13 cellular contexts compared by ENCODE assay signal in genomic region chr19:11204943-11205349, GRCh38. TPM values are rescaled to one million over a fixed set of nuclear protein-coding genes. Genes with fewer than 3 reads are reported as not detected.
DNase-seq lines count a peak whose midpoint lies in the region; ATAC-seq, FAIRE-seq and TF ChIP-seq lines count a peak whose summit lies in the region.
"Had no signal": no experiment of that assay in that cellular context is flagged by ENCODE, and none has a peak within 500 bp of the region (broad histone marks: within the 10 kb centered on the region; RNA-seq: fewer than 3 reads in every experiment).

No MANE protein-coding gene starts in this region.

- peak; percentile 72; the same call in 1 of the 2 replicates for TF ChIP-seq EP300 in Ishikawa (IDR thresholded peaks at IDR 0.05; ENCODE audit: borderline replicate concordance)

- ATAC-seq in GM21447 (IDR thresholded peaks at IDR 0.05; ENCODE audit: unreplicated experiment) = no peak
- ATAC-seq in activated T-cell treated with anti-CD3 and anti-CD28 coated beads, Interleukin-2, amount 50 U/mL, for 4 hours = no peak
- ATAC-seq: activated T-helper 17 cell treated with anti-CD3 and anti-CD28 coated beads, Interleukin-2, amount 50 U/mL, for 72 hours had no signal

- H3K4me3 ChIP-seq in tibial artery = no peak overlapping the region
- H3K4me3 ChIP-seq: cardiac muscle cell, pancreas had no signal

- no peaks in the 10 kb centered on the region for H3K27me3 ChIP-seq in tibial artery
- H3K27me3 ChIP-seq: cardiac muscle cell, pancreas had no signal

- H3K9me3 ChIP-seq in tibial artery = no peaks in the 10 kb centered on the region
- H3K9me3 ChIP-seq: pancreas had no signal

- no peaks in the 10 kb centered on the region for H3K36me3 Mint-ChIP-seq in activated T-cell treated with anti-CD3 and anti-CD28 coated beads, Interleukin-2, amount 50 U/mL, for 4 hours (ENCODE audit: insufficient read depth)

- H3K36me3 ChIP-seq in tibial artery = peaks cover 0 to 37% (median 10%) of the 10 kb centered on the region in 3 donors
- H3K36me3 ChIP-seq: cardiac muscle cell, pancreas had no signal

- no peak for TF ChIP-seq POLR2A in H54 (IDR thresholded peaks at IDR 0.05; ENCODE audit: low read depth, low read length)

- TF ChIP-seq RAD21 in Ishikawa (IDR thresholded peaks at IDR 0.05; ENCODE audit: low read depth) = no peak

- peak overlapping the region; percentile 94 to 98 for H3K27ac ChIP-seq in tibial artery
- H3K27ac ChIP-seq: cardiac muscle cell, pancreas had no signal

- no peak overlapping the region for H3K4me3 Mint-ChIP-seq in activated T-cell treated with anti-CD3 and anti-CD28 coated beads, Interleukin-2, amount 50 U/mL, for 4 hours
- H3K4me3 Mint-ChIP-seq: activated B cell treated with CpG ODN at 0.5 μM for 24 hours; activated T-helper 17 cell treated with anti-CD3 and anti-CD28 coated beads, Interleukin-2, amount 50 U/mL, for 72 hours had no signal

- H3K4me1 ChIP-seq in tibial artery = peaks cover 0 to 41% (median 28%) of the 10 kb centered on the region in 4 donors
- H3K4me1 ChIP-seq: pancreas had no signal

- H3K27me3 Mint-ChIP-seq in activated T-cell treated with anti-CD3 and anti-CD28 coated beads, Interleukin-2, amount 50 U/mL, for 4 hours (ENCODE audit: low read depth) = peaks cover 2% of the 10 kb centered on the region

- no peak for FAIRE-seq in H54 (lab: Jason Lieb, UNC)
- FAIRE-seq: pancreas had no signal

- no peak for TF ChIP-seq CTCF in tibial artery (IDR thresholded peaks at IDR 0.05)

- DNase-seq in astrocyte of the hippocampus (ENCODE audit: low read depth, low spot score) = peak; percentile 34
- peak; percentile 79 for DNase-seq in kidney tubule cell (ENCODE audit: low spot score)
- peak; percentile 68 to 87 for DNase-seq in tibial artery
- no peak for DNase-seq in NCI-H146 (lab: John Stamatoyannopoulos, UW)
- DNase-seq in H54 (ENCODE audit: insufficient read length, low spot score) = no peak
- DNase-seq in activated T-cell treated with anti-CD3 and anti-CD28 coated beads, Interleukin-2, amount 50 U/mL, for 4 hours = no peak
- DNase-seq: activated B cell treated with CpG ODN at 0.5 μM for 24 hours, NCI-H1694 treated with DMSO at 0.1 percent for 48 hours had no signal

- no peaks in the 10 kb centered on the region for H3K4me1 Mint-ChIP-seq in activated T-cell treated with anti-CD3 and anti-CD28 coated beads, Interleukin-2, amount 50 U/mL, for 4 hours (ENCODE audit: low read depth)

- H3K9me3 Mint-ChIP-seq in activated T-cell treated with anti-CD3 and anti-CD28 coated beads, Interleukin-2, amount 50 U/mL, for 4 hours = no peaks in the 10 kb centered on the region
- H3K9me3 Mint-ChIP-seq: activated B cell treated with CpG ODN at 0.5 μM for 24 hours; activated T-helper 17 cell treated with anti-CD3 and anti-CD28 coated beads, Interleukin-2, amount 50 U/mL, for 72 hours had no signal

- intact Hi-C loops in tibial artery (cut with DNase I; ENCODE audit: low total_unique reads) = loop anchor here (2.0 to 5.0 kb wide), 2 partner anchors 68 to 118 kb away; partner anchors contain the start of gene LDLR

TF ChIP-seq in Ishikawa, 13 proteins besides CTCF, POLR2A, EP300 and RAD21:
- TF ChIP-seq YY1 (IDR thresholded peaks at IDR 0.05; ENCODE audit: low read depth) (0 out of 2 replicates have a peak, but pooled peaks have one; percentile 31), MAX (IDR thresholded peaks at IDR 0.05) (no peak; the same call in 1 of the 2 replicates), USF1 (IDR thresholded peaks at IDR 0.05) (no peak), FOXM1 (IDR thresholded peaks at IDR 0.05; ENCODE audit: borderline replicate concordance, low read depth) (no peak), TAF1 (IDR thresholded peaks at IDR 0.05; ENCODE audit: low read depth) (no peak), CREB1 (IDR thresholded peaks at IDR 0.05; ENCODE audit: low read depth) (no peak), TCF12 (IDR thresholded peaks at IDR 0.05; ENCODE audit: low read depth) (peak; percentile 79), NFIC (IDR thresholded peaks at IDR 0.05) (peak; percentile 96), EGR1 (IDR thresholded peaks at IDR 0.05) (no peak), REST (IDR thresholded peaks at IDR 0.05; ENCODE audit: low read depth) (no peak), ZBTB7A (IDR thresholded peaks at IDR 0.05; ENCODE audit: low read depth) (no peak), CEBPB (IDR thresholded peaks at IDR 0.05) (peak; percentile 42; the same call in 1 of the 2 replicates), TEAD4 (IDR thresholded peaks at IDR 0.05) (peak; percentile 83)

RNA-seq across cellular contexts. Expression of gene KANK2, which starts 7.6 kb away (rescaled TPM):
- total RNA-seq in activated T-cell treated with anti-CD3 and anti-CD28 coated beads, Interleukin-2, amount 50 U/mL, for 4 hours = under 1 TPM; 0.58 to 0.96 (median 0.92) TPM

RNA-seq across cellular contexts. Expression of gene ANGPTL8, which starts 34.5 kb away (rescaled TPM):
- not detected for total RNA-seq in activated T-cell treated with anti-CD3 and anti-CD28 coated beads, Interleukin-2, amount 50 U/mL, for 4 hours
- total RNA-seq: activated B cell treated with CpG ODN at 0.5 μM for 24 hours; activated T-helper 17 cell treated with anti-CD3 and anti-CD28 coated beads, Interleukin-2, amount 50 U/mL, for 72 hours; cardiac muscle cell had no signal

RNA-seq across cellular contexts. Expression of gene SPC24, which starts 49.4 kb away (rescaled TPM):
- 10 to 100 TPM in 1 of 3 donors, 1 to 10 TPM in 2; 7.0 to 12.8 (median 7.6) TPM for total RNA-seq in activated T-cell treated with anti-CD3 and anti-CD28 coated beads, Interleukin-2, amount 50 U/mL, for 4 hours

RNA-seq across cellular contexts. Expression of gene DOCK6, which starts 57.4 kb away (rescaled TPM):
- 1 to 10 TPM; 1.7 to 2.9 (median 2.1) TPM for total RNA-seq in activated T-cell treated with anti-CD3 and anti-CD28 coated beads, Interleukin-2, amount 50 U/mL, for 4 hours

Comparison
In these comparisons a context has a peak if more than half of its experiments do, and no peak if none do; other contexts are left out.
1. DNase-seq: peak in astrocyte of the hippocampus (single experiment), kidney tubule cell (single experiment) and tibial artery (2 of 2); none in NCI-H146 (single experiment), H54 (single experiment) and activated T-cell treated with anti-CD3 and anti-CD28 coated beads, Interleukin-2, amount 50 U/mL, for 4 hours (single experiment).